ENCODE assay signal across 8 cellular contexts in genomic region chr10:3783721-3784432, GRCh38. TPM values are rescaled to one million over a fixed set of nuclear protein-coding genes. Genes with fewer than 3 reads are reported as not detected.
DNase-seq lines count a peak whose midpoint lies in the region; ATAC-seq and TF ChIP-seq lines count a peak whose summit lies in the region.

No MANE protein-coding gene starts in this region.

- H3K4me3 ChIP-seq in SJCRH30 (peak overlapping the region; percentile 99), kidney epithelial cell (ENCODE audit: low read depth, low read length) (peak overlapping the region; percentile 87)

- peak overlapping the region; percentile 100 for H3K27ac Mint-ChIP-seq in central memory CD8-positive, alpha-beta T cell (ENCODE audit: low read depth)
- peak overlapping the region; percentile 99 for H3K27ac Mint-ChIP-seq in stimulated activated memory B cell treated with anti-CD40 and anti-IgM and Interleukin-4, amounts not matched to agents 10 μg/mL and 1 μg/mL and 100 μg/mL, for 72 hours

- peak overlapping the region; percentile 100 for H3K27ac ChIP-seq in SJCRH30

- peaks cover 84% of the 10 kb centered on the region for H3K36me3 Mint-ChIP-seq in central memory CD8-positive, alpha-beta T cell (ENCODE audit: insufficient read depth)
- peaks cover 57% of the 10 kb centered on the region for H3K36me3 Mint-ChIP-seq in stimulated activated memory B cell treated with anti-CD40 and anti-IgM and Interleukin-4, amounts not matched to agents 10 μg/mL and 1 μg/mL and 100 μg/mL, for 72 hours

- H3K9me3 Mint-ChIP-seq in central memory CD8-positive, alpha-beta T cell: no peaks in the 10 kb centered on the region
- peaks cover 3% of the 10 kb centered on the region for H3K9me3 Mint-ChIP-seq in stimulated activated memory B cell treated with anti-CD40 and anti-IgM and Interleukin-4, amounts not matched to agents 10 μg/mL and 1 μg/mL and 100 μg/mL, for 72 hours

- peaks cover 8% of the 10 kb centered on the region; the same call in 1 of the 2 replicates for H3K4me1 ChIP-seq in SJCRH30

- DNase-seq in D341Med (ENCODE audit: low spot score): peak; percentile 54
- DNase-seq in LoVo (ENCODE audit: low spot score): peak; percentile 88
- peak; percentile 30 to 59 for DNase-seq in SJCRH30
- peak; percentile 43 to 58 for DNase-seq in central memory CD8-positive, alpha-beta T cell (ENCODE audit: low spot score in 2 of 2)
- DNase-seq in kidney epithelial cell (ENCODE audit: low read depth): no peak
- DNase-seq in stimulated activated CD4-positive, alpha-beta T cell treated with anti-CD3 and anti-CD28 coated beads, Interleukin-12 subunit alpha, Interleukin-12 subunit beta, amount 100 ng/mL, for 4 hours: no peak

- peaks cover 67% of the 10 kb centered on the region for H3K4me1 Mint-ChIP-seq in central memory CD8-positive, alpha-beta T cell
- peaks cover 50% of the 10 kb centered on the region for H3K4me1 Mint-ChIP-seq in stimulated activated memory B cell treated with anti-CD40 and anti-IgM and Interleukin-4, amounts not matched to agents 10 μg/mL and 1 μg/mL and 100 μg/mL, for 72 hours

- no peaks in the 10 kb centered on the region for H3K9me3 ChIP-seq in SJCRH30 (replicated peaks)

- H3K36me3 ChIP-seq in SJCRH30 (peaks cover 26% of the 10 kb centered on the region), kidney epithelial cell (ENCODE audit: control insufficient read depth, insufficient read depth, low read length) (peaks cover 9% of the 10 kb centered on the region)

- H3K27me3 Mint-ChIP-seq in central memory CD8-positive, alpha-beta T cell: no peaks in the 10 kb centered on the region
- no peaks in the 10 kb centered on the region for H3K27me3 Mint-ChIP-seq in stimulated activated memory B cell treated with anti-CD40 and anti-IgM and Interleukin-4, amounts not matched to agents 10 μg/mL and 1 μg/mL and 100 μg/mL, for 72 hours

- no peak for ATAC-seq in central memory CD8-positive, alpha-beta T cell (replicated peaks; ENCODE audit: extremely low read depth, poor library complexity, severe bottlenecking)
- ATAC-seq in stimulated activated memory B cell treated with anti-CD40 and anti-IgM and Interleukin-4, amounts not matched to agents 10 μg/mL and 1 μg/mL and 100 μg/mL, for 72 hours: no peak
- ATAC-seq in GM19452 (IDR thresholded peaks at IDR 0.05; ENCODE audit: unreplicated experiment): no peak

- H3K4me3 Mint-ChIP-seq in central memory CD8-positive, alpha-beta T cell: peak overlapping the region; percentile 97
- H3K4me3 Mint-ChIP-seq in stimulated activated memory B cell treated with anti-CD40 and anti-IgM and Interleukin-4, amounts not matched to agents 10 μg/mL and 1 μg/mL and 100 μg/mL, for 72 hours: peak overlapping the region; percentile 89

- H3K27me3 ChIP-seq in SJCRH30: no peaks in the 10 kb centered on the region
- no peaks in the 10 kb centered on the region for H3K27me3 ChIP-seq in kidney epithelial cell (ENCODE audit: control insufficient read depth, insufficient read depth, low read length)

- TF ChIP-seq CTCF in kidney epithelial cell (IDR thresholded peaks at IDR 0.05; ENCODE audit: insufficient read depth, low read length, poor library complexity, severe bottlenecking): no peak

RNA-seq across cellular contexts. Expression of gene KLF6, which starts 1.1 kb away (rescaled TPM):
- total RNA-seq in SJCRH30 (2014; rRNA removed; shearing (Covaris generic)): 8.1 and 8.2 TPM in 2 replicates
- 125 and 131 TPM in 2 replicates for total RNA-seq in kidney epithelial cell

Comparison
In these comparisons a context has a peak if more than half of its experiments do, and no peak if none do; other contexts are left out.
1. DNase-seq: peak in D341Med (single experiment), LoVo (single experiment), SJCRH30 (2 of 2) and central memory CD8-positive, alpha-beta T cell (2 of 2); none in kidney epithelial cell (single experiment) and stimulated activated CD4-positive, alpha-beta T cell treated with anti-CD3 and anti-CD28 coated beads, Interleukin-12 subunit alpha, Interleukin-12 subunit beta, amount 100 ng/mL, for 4 hours (single experiment).
2. RNA of gene KLF6, which starts 1.1 kb away (total RNA-seq): 125 to 131 TPM in kidney epithelial cell; 8.1 to 8.2 TPM in SJCRH30; every median in the first group is over 10 times any median in the second.